ENCODE assay signal across 1 cellular context in the genomic region with DNA sequence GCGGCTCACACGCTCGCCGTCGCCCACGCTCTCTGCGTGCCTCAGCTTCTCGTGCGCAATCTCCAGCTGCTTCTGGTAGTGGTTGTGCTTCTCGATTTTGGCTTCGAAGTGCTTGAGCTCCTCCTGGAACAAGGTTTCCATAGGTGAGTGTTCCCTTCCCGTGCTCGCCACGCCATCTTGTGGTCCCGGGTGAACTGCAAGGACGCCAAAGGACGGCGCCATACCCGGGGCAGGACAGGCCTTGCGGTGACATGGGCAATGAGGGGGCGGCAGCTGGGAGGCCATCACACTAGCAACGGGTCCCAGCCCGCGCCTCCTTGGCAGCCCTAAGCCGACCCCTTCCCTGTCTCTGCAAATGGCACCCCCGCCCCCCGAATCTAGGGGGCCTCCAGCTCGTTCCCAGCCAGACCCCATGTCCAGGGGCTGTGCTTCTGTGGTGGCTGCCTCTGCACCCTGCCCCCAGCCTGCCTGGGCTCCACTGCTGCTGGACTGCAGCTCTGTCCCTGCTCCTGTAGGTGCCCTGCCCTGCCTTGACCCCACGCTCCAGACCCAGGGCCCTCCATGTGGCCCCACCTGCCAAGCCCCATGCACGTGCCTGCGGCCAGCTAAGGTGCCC.
TF ChIP-seq lines count a peak whose summit lies in the region.

No MANE protein-coding gene starts in this region.

TF ChIP-seq in IMR-90, 13 proteins besides CTCF, POLR2A, EP300 and RAD21 (continued from another document):
- no peak for TF ChIP-seq USF2 (IDR thresholded peaks at IDR 0.05; ENCODE audit: low read depth, low read length)
- TF ChIP-seq RFX5 (IDR thresholded peaks at IDR 0.05; ENCODE audit: low read depth, low read length): no peak
- no peak for TF ChIP-seq SMC3 (IDR thresholded peaks at IDR 0.05; ENCODE audit: low read depth, low read length)
- TF ChIP-seq RCOR1 (IDR thresholded peaks at IDR 0.05; ENCODE audit: insufficient replicate concordance, low read length): no peak
- TF ChIP-seq NFE2L2 (IDR thresholded peaks at IDR 0.05; ENCODE audit: low read depth, low read length): no peak
- no peak for TF ChIP-seq MAZ (IDR thresholded peaks at IDR 0.05; ENCODE audit: borderline replicate concordance, low read depth, low read length)
- no peak for TF ChIP-seq CEBPB (IDR thresholded peaks at IDR 0.05; ENCODE audit: low read depth, low read length)
